ENCODE assay signal across 20 cellular contexts in genomic region chr18:5534845-5535244, GRCh38. TPM values are rescaled to one million over a fixed set of nuclear protein-coding genes. Genes with fewer than 3 reads are reported as not detected.
DNase-seq lines count a peak whose midpoint lies in the region; ATAC-seq, FAIRE-seq and TF ChIP-seq lines count a peak whose summit lies in the region.
"Had no signal": no experiment of that assay in that cellular context is flagged by ENCODE, and none has a peak within 500 bp of the region (broad histone marks: within the 10 kb centered on the region; RNA-seq: fewer than 3 reads in every experiment).

No MANE protein-coding gene starts in this region.

- ATAC-seq in activated T-cell treated with anti-CD3 and anti-CD28 coated beads, Interleukin-2, amount 50 U/mL, for 72 hours (replicated peaks in 1 of 2): peak; percentile 49 to 77
- ATAC-seq in HG03439 (IDR thresholded peaks at IDR 0.05; ENCODE audit: unreplicated experiment) (no peak), HG02759 (IDR thresholded peaks at IDR 0.05; ENCODE audit: unreplicated experiment) (no peak)
- ATAC-seq: Panc1, Right ventricle myocardium inferior had no signal

- no peak overlapping the region for H3K4me3 Mint-ChIP-seq in activated T-cell treated with anti-CD3 and anti-CD28 coated beads, Interleukin-2, amount 50 U/mL, for 72 hours
- H3K4me3 Mint-ChIP-seq in activated T-cell treated with anti-CD3 and anti-CD28 coated beads, Interleukin-2, amount 50 U/mL, for 24 hours: no peak overlapping the region

- H3K36me3 Mint-ChIP-seq in activated T-cell treated with anti-CD3 and anti-CD28 coated beads, Interleukin-2, amount 50 U/mL, for 72 hours (ENCODE audit: insufficient read depth in 2 of 2): no peaks in the 10 kb centered on the region
- no peaks in the 10 kb centered on the region for H3K36me3 Mint-ChIP-seq in activated T-cell treated with anti-CD3 and anti-CD28 coated beads, Interleukin-2, amount 50 U/mL, for 24 hours (ENCODE audit: low read depth)

- DNase-seq in activated T-cell treated with anti-CD3 and anti-CD28 coated beads, Interleukin-2, amount 50 U/mL, for 72 hours: peak; percentile 4 to 6
- DNase-seq in activated T-cell treated with anti-CD3 and anti-CD28 coated beads, Interleukin-2, amount 50 U/mL, for 24 hours: no peak
- DNase-seq in Karpas-422: no peak
- DNase-seq in choroid plexus epithelial cell (ENCODE audit: low read depth): peak; percentile 73
- DNase-seq in urothelium cell line (ENCODE audit: low spot score): peak; percentile 78
- DNase-seq: COR-L47, DMS153, EL, MM.1S, NCI-H1105 treated with DMSO at 0.1 percent for 48 hours, NCI-H1694 treated with DMSO at 0.1 percent for 48 hours, NCI-H2107, NCI-H2227 treated with DMSO at 0.1 percent for 48 hours, NCI-H524 had no signal

- no peak overlapping the region for H3K9ac ChIP-seq in Karpas-422 (ENCODE audit: low read length)
- H3K9ac ChIP-seq: KMS-11 had no signal

- no peaks in the 10 kb centered on the region for H3K9me3 Mint-ChIP-seq in activated T-cell treated with anti-CD3 and anti-CD28 coated beads, Interleukin-2, amount 50 U/mL, for 72 hours
- no peaks in the 10 kb centered on the region for H3K9me3 Mint-ChIP-seq in activated T-cell treated with anti-CD3 and anti-CD28 coated beads, Interleukin-2, amount 50 U/mL, for 24 hours

- H3K27ac Mint-ChIP-seq in activated T-cell treated with anti-CD3 and anti-CD28 coated beads, Interleukin-2, amount 50 U/mL, for 72 hours: no peak overlapping the region
- no peak overlapping the region for H3K27ac Mint-ChIP-seq in activated T-cell treated with anti-CD3 and anti-CD28 coated beads, Interleukin-2, amount 50 U/mL, for 24 hours

- H3K9me3 ChIP-seq in Karpas-422 (ENCODE audit: low read length): no peaks in the 10 kb centered on the region

- H3K4me3 ChIP-seq in Karpas-422 (ENCODE audit: low read length) (no peak overlapping the region), choroid plexus epithelial cell (ENCODE audit: low read depth, low read length) (no peak overlapping the region)

- H3K27ac ChIP-seq in Karpas-422 (ENCODE audit: low read length): no peak overlapping the region
- H3K27ac ChIP-seq: KMS-11 had no signal

- no peaks in the 10 kb centered on the region for H3K27me3 ChIP-seq in Karpas-422 (ENCODE audit: low read length)

- no peaks in the 10 kb centered on the region for H3K4me1 ChIP-seq in Karpas-422 (ENCODE audit: low read length)

- H3K36me3 ChIP-seq in Karpas-422 (ENCODE audit: insufficient read depth, low read length): no peaks in the 10 kb centered on the region

- 0 out of 2 replicates have a peak overlapping the region, but pooled peaks have one; percentile 5 for H2AFZ ChIP-seq in Karpas-422 (ENCODE audit: low read length)

- H3K27me3 Mint-ChIP-seq in activated T-cell treated with anti-CD3 and anti-CD28 coated beads, Interleukin-2, amount 50 U/mL, for 72 hours (ENCODE audit: low read depth): peaks cover 7% of the 10 kb centered on the region
- peaks cover 18% of the 10 kb centered on the region for H3K27me3 Mint-ChIP-seq in activated T-cell treated with anti-CD3 and anti-CD28 coated beads, Interleukin-2, amount 50 U/mL, for 24 hours

- H4K20me1 ChIP-seq in Karpas-422 (ENCODE audit: insufficient read depth, low read depth, low read length): no peaks in the 10 kb centered on the region

- H3K79me2 ChIP-seq in Karpas-422 (ENCODE audit: low read length): no peaks in the 10 kb centered on the region

- TF ChIP-seq CTCF in choroid plexus epithelial cell (conservative IDR thresholded peaks at IDR 0.05; ENCODE audit: low read depth, low read length): no peak

- H3K4me1 Mint-ChIP-seq in activated T-cell treated with anti-CD3 and anti-CD28 coated beads, Interleukin-2, amount 50 U/mL, for 72 hours (ENCODE audit: low read depth): peaks cover 5% of the 10 kb centered on the region
- peaks cover 4% of the 10 kb centered on the region for H3K4me1 Mint-ChIP-seq in activated T-cell treated with anti-CD3 and anti-CD28 coated beads, Interleukin-2, amount 50 U/mL, for 24 hours (ENCODE audit: low read depth)

- peak; percentile 98 for FAIRE-seq in urothelium cell line (lab: Jason Lieb, UNC)
- FAIRE-seq: H1 had no signal

- no peaks in the 10 kb centered on the region for H3K9me2 ChIP-seq in Karpas-422 (replicated peaks; ENCODE audit: insufficient read depth, low read length)

- no peak overlapping the region for H3K4me2 ChIP-seq in Karpas-422 (ENCODE audit: low read depth, low read length, poor library complexity, severe bottlenecking)
- H3K4me2 ChIP-seq: KMS-11 had no signal

RNA-seq across cellular contexts. Expression of gene EPB41L3, which starts 9.0 kb away (rescaled TPM):
- 1 to 10 TPM; 3.4 to 4.9 TPM for total RNA-seq in activated T-cell treated with anti-CD3 and anti-CD28 coated beads, Interleukin-2, amount 50 U/mL, for 72 hours
- total RNA-seq in Karpas-422 (2014; rRNA removed; shearing (Covaris generic); ENCODE audit: low replicate concordance): not detected in 2 replicates

Comparison
In these comparisons a context has a peak if more than half of its experiments do, and no peak if none do; other contexts are left out.
1. DNase-seq: peak in activated T-cell treated with anti-CD3 and anti-CD28 coated beads, Interleukin-2, amount 50 U/mL, for 72 hours (2 of 2), choroid plexus epithelial cell (single experiment) and urothelium cell line (single experiment); none in activated T-cell treated with anti-CD3 and anti-CD28 coated beads, Interleukin-2, amount 50 U/mL, for 24 hours (single experiment) and Karpas-422 (single experiment).
2. ATAC-seq: peak in activated T-cell treated with anti-CD3 and anti-CD28 coated beads, Interleukin-2, amount 50 U/mL, for 72 hours (2 of 2); none in HG03439 (single experiment) and HG02759 (single experiment).